ENCODE assay signal across 8 cellular contexts in the genomic region with DNA sequence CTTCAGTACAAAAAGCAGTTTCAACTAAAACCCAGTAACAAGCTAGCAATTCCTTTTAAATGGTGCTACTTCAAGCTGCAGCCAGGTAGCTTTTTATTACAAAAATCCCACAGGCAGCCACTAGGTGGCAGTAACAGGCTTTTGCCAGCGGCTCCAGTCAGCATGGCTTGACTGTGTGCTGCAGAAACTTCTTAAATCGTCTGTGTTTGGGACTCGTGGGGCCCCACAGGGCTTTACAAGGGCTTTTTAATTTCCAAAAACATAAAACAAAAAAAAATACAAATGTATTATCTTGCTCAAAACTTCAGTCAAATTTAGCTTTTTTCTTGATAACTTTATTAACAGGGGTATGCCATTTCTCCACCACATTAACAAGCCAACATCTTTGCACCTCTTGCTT. TPM values are rescaled to one million over a fixed set of nuclear protein-coding genes. Genes with fewer than 3 reads are reported as not detected.
DNase-seq lines count a peak whose midpoint lies in the region; ATAC-seq and TF ChIP-seq lines count a peak whose summit lies in the region.

No MANE protein-coding gene starts in this region.

- intact Hi-C loops in activated T-helper 2 cell treated with anti-CD3 and anti-CD28 coated beads, Interferon-gamma antibody, Interleukin-2, Interleukin-4, amounts not matched to agents 10 μg/mL and 5 μg/mL and 100 μg/mL, durations not matched to agents 14 hours and 24 hours and 36 hours (cut with micrococcal nuclease): loop anchor here (5.0 to 10.0 kb wide), 3 partner anchors 111 to 503 kb away; no protein-coding TSS in a partner anchor

- H3K27me3 ChIP-seq in foreskin keratinocyte: peaks cover 15% of the 10 kb centered on the region
- no peaks in the 10 kb centered on the region for H3K27me3 ChIP-seq in parathyroid adenoma (ENCODE audit: control insufficient read depth, insufficient read depth, low read length)

- H3K27ac ChIP-seq in foreskin keratinocyte (no peak overlapping the region), parathyroid adenoma (no peak overlapping the region)

- no peak overlapping the region for H3K4me2 ChIP-seq in parathyroid adenoma (ENCODE audit: low read length)

- no peaks in the 10 kb centered on the region for H3K9me3 ChIP-seq in parathyroid adenoma (ENCODE audit: control insufficient read depth, low read length)

- H3K4me1 ChIP-seq in foreskin keratinocyte (no peaks in the 10 kb centered on the region), parathyroid adenoma (no peaks in the 10 kb centered on the region)

- no peaks in the 10 kb centered on the region for H3K36me3 Mint-ChIP-seq in activated T-helper 2 cell treated with anti-CD3 and anti-CD28 coated beads, Interferon-gamma antibody, Interleukin-2, Interleukin-4, amounts not matched to agents 10 μg/mL and 5 μg/mL and 100 μg/mL, durations not matched to agents 14 hours and 24 hours and 36 hours (ENCODE audit: low read depth)
- H3K36me3 Mint-ChIP-seq in type B pancreatic cell: no peaks in the 10 kb centered on the region

- ATAC-seq in GM18868 (IDR thresholded peaks at IDR 0.05; ENCODE audit: unreplicated experiment): peak; percentile 58
- peak; percentile 91 for ATAC-seq in foreskin keratinocyte

- H2AFZ ChIP-seq in parathyroid adenoma: no peak overlapping the region

- peak; percentile 17 for DNase-seq in AG09309 (ENCODE audit: low read depth)
- peak; percentile 59 for DNase-seq in Jurkat, Clone E6-1 (ENCODE audit: low read depth, low spot score)
- DNase-seq in RPMI8226: peak; percentile 68
- peak; percentile 43 for DNase-seq in activated T-helper 2 cell treated with anti-CD3 and anti-CD28 coated beads, Interferon-gamma antibody, Interleukin-2, Interleukin-4, amounts not matched to agents 10 μg/mL and 5 μg/mL and 100 μg/mL, durations not matched to agents 14 hours and 24 hours and 36 hours (ENCODE audit: low spot score)
- DNase-seq in foreskin keratinocyte: peak; percentile 12 to 39
- DNase-seq in type B pancreatic cell (ENCODE audit: extremely low spot score, unreplicated experiment): peak; percentile 79

- no peaks in the 10 kb centered on the region for H3K4me1 Mint-ChIP-seq in activated T-helper 2 cell treated with anti-CD3 and anti-CD28 coated beads, Interferon-gamma antibody, Interleukin-2, Interleukin-4, amounts not matched to agents 10 μg/mL and 5 μg/mL and 100 μg/mL, durations not matched to agents 14 hours and 24 hours and 36 hours (ENCODE audit: low read depth)
- no peaks in the 10 kb centered on the region for H3K4me1 Mint-ChIP-seq in type B pancreatic cell (ENCODE audit: unreplicated experiment)

- H3K79me2 ChIP-seq in parathyroid adenoma: no peaks in the 10 kb centered on the region

- H3K4me3 ChIP-seq in AG09309 (ENCODE audit: control insufficient read depth, low read depth, low read length): no peak overlapping the region
- no peak overlapping the region for H3K4me3 ChIP-seq in Jurkat, Clone E6-1 (ENCODE audit: low read length)
- no peak overlapping the region for H3K4me3 ChIP-seq in parathyroid adenoma (ENCODE audit: low read depth, low read length)

- no peak overlapping the region for H3K4me3 Mint-ChIP-seq in activated T-helper 2 cell treated with anti-CD3 and anti-CD28 coated beads, Interferon-gamma antibody, Interleukin-2, Interleukin-4, amounts not matched to agents 10 μg/mL and 5 μg/mL and 100 μg/mL, durations not matched to agents 14 hours and 24 hours and 36 hours (ENCODE audit: low read depth)
- H3K4me3 Mint-ChIP-seq in type B pancreatic cell: no peak overlapping the region

- no peak overlapping the region for H3K27ac Mint-ChIP-seq in activated T-helper 2 cell treated with anti-CD3 and anti-CD28 coated beads, Interferon-gamma antibody, Interleukin-2, Interleukin-4, amounts not matched to agents 10 μg/mL and 5 μg/mL and 100 μg/mL, durations not matched to agents 14 hours and 24 hours and 36 hours
- H3K27ac Mint-ChIP-seq in type B pancreatic cell: no peak overlapping the region

- no peaks in the 10 kb centered on the region for H3K36me3 ChIP-seq in parathyroid adenoma (ENCODE audit: control insufficient read depth, insufficient read depth, low read length)

- TF ChIP-seq CTCF in AG09309 (IDR thresholded peaks at IDR 0.05; ENCODE audit: control insufficient read depth, insufficient read depth, low read depth, low read length, missing control alignments): peak; percentile 87
- peak; percentile 94 for TF ChIP-seq CTCF in foreskin keratinocyte (conservative IDR thresholded peaks at IDR 0.05)
- TF ChIP-seq CTCF in parathyroid adenoma (IDR thresholded peaks at IDR 0.05): peak; percentile 94
- peak; percentile 97 for TF ChIP-seq CTCF in type B pancreatic cell (conservative IDR thresholded peaks at IDR 0.05)

- H3K9ac ChIP-seq in parathyroid adenoma: no peak overlapping the region

- no peaks in the 10 kb centered on the region for H3K9me3 Mint-ChIP-seq in activated T-helper 2 cell treated with anti-CD3 and anti-CD28 coated beads, Interferon-gamma antibody, Interleukin-2, Interleukin-4, amounts not matched to agents 10 μg/mL and 5 μg/mL and 100 μg/mL, durations not matched to agents 14 hours and 24 hours and 36 hours
- H3K9me3 Mint-ChIP-seq in type B pancreatic cell: peaks cover 5% of the 10 kb centered on the region

- H3K27me3 Mint-ChIP-seq in activated T-helper 2 cell treated with anti-CD3 and anti-CD28 coated beads, Interferon-gamma antibody, Interleukin-2, Interleukin-4, amounts not matched to agents 10 μg/mL and 5 μg/mL and 100 μg/mL, durations not matched to agents 14 hours and 24 hours and 36 hours (ENCODE audit: low read depth): peaks cover 31% of the 10 kb centered on the region
- H3K27me3 Mint-ChIP-seq in type B pancreatic cell: peaks cover 28% of the 10 kb centered on the region

RNA-seq across cellular contexts. Expression of a gene that starts 3.6 kb away (rescaled TPM):
- polyA plus RNA-seq in Jurkat, Clone E6-1 (2012; ENCODE audit: insufficient read depth, insufficient read length): not detected
- not detected in 2 replicates for total RNA-seq in activated T-helper 2 cell treated with anti-CD3 and anti-CD28 coated beads, Interferon-gamma antibody, Interleukin-2, Interleukin-4, amounts not matched to agents 10 μg/mL and 5 μg/mL and 100 μg/mL, durations not matched to agents 14 hours and 24 hours and 36 hours
- not detected in 2 replicates for total RNA-seq in foreskin keratinocyte
- not detected in 2 replicates for polyA plus RNA-seq in foreskin keratinocyte
- not detected in 2 replicates for total RNA-seq in type B pancreatic cell (ENCODE audit: low replicate concordance)

RNA-seq across cellular contexts. Expression of a gene that starts 31.0 kb away (rescaled TPM):
- polyA plus RNA-seq in Jurkat, Clone E6-1 (2012; ENCODE audit: insufficient read depth, insufficient read length): not detected
- not detected in 2 replicates for total RNA-seq in activated T-helper 2 cell treated with anti-CD3 and anti-CD28 coated beads, Interferon-gamma antibody, Interleukin-2, Interleukin-4, amounts not matched to agents 10 μg/mL and 5 μg/mL and 100 μg/mL, durations not matched to agents 14 hours and 24 hours and 36 hours
- not detected in 2 replicates for total RNA-seq in foreskin keratinocyte
- not detected in 2 replicates for polyA plus RNA-seq in foreskin keratinocyte
- not detected in 2 replicates for total RNA-seq in type B pancreatic cell (ENCODE audit: low replicate concordance)

Comparison
In these comparisons a context has a peak if more than half of its experiments do, and no peak if none do; other contexts are left out.
1. DNase-seq: peak in every context shown above with its lines; median percentile 79 in type B pancreatic cell; 68 in RPMI8226; 59 in Jurkat, Clone E6-1; 43 in activated T-helper 2 cell treated with anti-CD3 and anti-CD28 coated beads, Interferon-gamma antibody, Interleukin-2, Interleukin-4, amounts not matched to agents 10 μg/mL and 5 μg/mL and 100 μg/mL, durations not matched to agents 14 hours and 24 hours and 36 hours; 26 in foreskin keratinocyte; 17 in AG09309.